16 cellular contexts compared by ENCODE assay signal in the genomic region with DNA sequence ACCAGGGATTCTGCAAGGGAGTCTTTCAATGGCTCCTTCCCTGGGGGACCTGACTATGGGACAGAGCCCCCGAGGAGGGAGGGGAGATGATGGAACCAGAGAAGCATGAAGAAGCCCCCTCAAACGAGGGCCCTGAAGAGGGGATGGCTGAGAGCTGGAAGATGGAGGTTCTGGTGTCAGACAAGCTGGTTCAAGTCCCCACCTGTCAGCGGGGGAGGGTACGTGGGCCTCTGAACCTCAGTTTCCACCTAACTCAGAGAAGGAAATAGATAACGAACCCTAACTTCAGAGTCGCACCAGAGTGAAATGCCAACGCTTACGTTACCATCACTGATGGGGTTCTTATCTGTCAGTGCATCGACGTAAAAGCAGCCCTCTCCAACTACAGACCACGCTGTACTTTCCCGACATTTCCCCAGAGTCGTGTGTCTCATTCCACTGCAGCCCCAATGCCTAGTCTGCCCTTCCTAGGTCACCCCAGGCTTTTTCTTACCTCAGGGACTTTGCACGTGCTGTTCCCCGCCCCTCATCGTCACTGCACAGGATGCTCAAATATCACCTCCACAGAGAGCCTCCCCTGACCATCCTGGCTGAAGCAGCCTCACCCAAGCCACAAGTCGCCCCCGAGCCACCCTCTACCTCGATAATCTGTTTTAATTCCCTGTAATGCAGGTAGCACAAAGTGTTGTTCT.
DNase-seq lines count a peak whose midpoint lies in the region; ATAC-seq, FAIRE-seq and TF ChIP-seq lines count a peak whose summit lies in the region.
"Had no signal": no experiment of that assay in that cellular context is flagged by ENCODE, and none has a peak within 500 bp of the region (broad histone marks: within the 10 kb centered on the region; RNA-seq: fewer than 3 reads in every experiment).

No MANE protein-coding gene starts in this region.

- peak overlapping the region; percentile 60; the same call in 1 of the 2 replicates for H3K18ac ChIP-seq in H1 (ENCODE audit: extremely low read depth, low read length)

- no peaks in the 10 kb centered on the region for H3K36me3 Mint-ChIP-seq in activated naive CD4-positive, alpha-beta T cell treated with anti-CD3 and anti-CD28 coated beads for 36 hours (ENCODE audit: low read depth)
- H3K36me3 Mint-ChIP-seq in activated CD8-positive, alpha-beta T cell treated with anti-CD3 and anti-CD28 coated beads, Interleukin-2, amount 10 ng/mL, durations not matched to agents 7 days and 5 days (ENCODE audit: low read depth) = peaks cover 61% of the 10 kb centered on the region
- peaks cover 41% of the 10 kb centered on the region for H3K36me3 Mint-ChIP-seq in stimulated activated naive CD8-positive, alpha-beta T cell treated with anti-CD3 and anti-CD28 coated beads, Interleukin-15, Interleukin-2, amounts not matched to agents 100 ng/mL and 50 ng/mL, for 24 hours (ENCODE audit: low read depth)

- 83% methylated on average over 19 of the region's 19 CpGs; no CpG with 5 or more reads in 1 of the 2 experiments for WGBS in H1 (ENCODE audit: extremely low coverage in 1 of 2, insufficient coverage in 1 of 2, insufficient read length in 1 of 2, insufficient replicate concordance in 2 of 2, low coverage in 1 of 2, low lambda C conversion rate in 2 of 2, missing lambda C conversion rate in 1 of 2), 2 experiments

- H2AK5ac ChIP-seq in H1 (ENCODE audit: low read depth, low read length) = no peak overlapping the region

- H3K27me3 ChIP-seq in H1 (replicated peaks in 1 of 4; ENCODE audit: control insufficient read depth in 3 of 4, extremely low read depth in 1 of 4, insufficient read depth in 3 of 4, low read length in 3 of 4) = no peaks in the 10 kb centered on the region
- H3K27me3 ChIP-seq: body of pancreas, pancreas had no signal

- H3K23me2 ChIP-seq in H1 (ENCODE audit: low read depth, low read length) = no peaks in the 10 kb centered on the region

- no peaks in the 10 kb centered on the region; a peak in 1 of 8 replicates for H3K36me3 ChIP-seq in H1 (ENCODE audit: control insufficient read depth in 2 of 4, insufficient read depth in 4 of 4, low read length in 3 of 4)
- H3K36me3 ChIP-seq: pancreas had no signal

- no peak overlapping the region for H3K27ac ChIP-seq in H1 (ENCODE audit: low read depth, low read length)
- H3K27ac ChIP-seq: body of pancreas, pancreas had no signal

- H3K23ac ChIP-seq in H1 (ENCODE audit: insufficient read length) = no peak overlapping the region

- H3K4me1 Mint-ChIP-seq in activated naive CD4-positive, alpha-beta T cell treated with anti-CD3 and anti-CD28 coated beads for 36 hours (ENCODE audit: low read depth) = peaks cover 54% of the 10 kb centered on the region
- H3K4me1 Mint-ChIP-seq in activated CD8-positive, alpha-beta T cell treated with anti-CD3 and anti-CD28 coated beads, Interleukin-2, amount 10 ng/mL, durations not matched to agents 7 days and 5 days (ENCODE audit: low read depth) = peaks cover 93% of the 10 kb centered on the region
- H3K4me1 Mint-ChIP-seq in stimulated activated naive CD8-positive, alpha-beta T cell treated with anti-CD3 and anti-CD28 coated beads, Interleukin-15, Interleukin-2, amounts not matched to agents 100 ng/mL and 50 ng/mL, for 24 hours (ENCODE audit: low read depth) = peaks cover 96% of the 10 kb centered on the region

- TF ChIP-seq RAD21 in H1 (IDR thresholded peaks at IDR 0.05 in 1 of 2, conservative IDR thresholded peaks at IDR 0.05 in 1 of 2; ENCODE audit: low read depth in 2 of 2, low read length in 2 of 2) = no peak

- TF ChIP-seq EP300 in H1 (IDR thresholded peaks at IDR 0.05; ENCODE audit: borderline replicate concordance in 1 of 2, low read depth in 2 of 2, low read length in 2 of 2) = no peak

- no peak overlapping the region for H3K4ac ChIP-seq in H1 (replicated peaks; ENCODE audit: insufficient read length, low read depth, low read length)

- H3K79me1 ChIP-seq in H1 (ENCODE audit: low read depth, low read length) = no peaks in the 10 kb centered on the region

- no peak overlapping the region for H3K14ac ChIP-seq in H1 (ENCODE audit: insufficient read length)

- H3K9me3 Mint-ChIP-seq in activated naive CD4-positive, alpha-beta T cell treated with anti-CD3 and anti-CD28 coated beads for 36 hours = no peaks in the 10 kb centered on the region
- peaks cover 6% of the 10 kb centered on the region for H3K9me3 Mint-ChIP-seq in activated CD8-positive, alpha-beta T cell treated with anti-CD3 and anti-CD28 coated beads, Interleukin-2, amount 10 ng/mL, durations not matched to agents 7 days and 5 days (ENCODE audit: insufficient read depth)
- H3K9me3 Mint-ChIP-seq in stimulated activated naive CD8-positive, alpha-beta T cell treated with anti-CD3 and anti-CD28 coated beads, Interleukin-15, Interleukin-2, amounts not matched to agents 100 ng/mL and 50 ng/mL, for 24 hours = no peaks in the 10 kb centered on the region

- H2BK12ac ChIP-seq in H1 (ENCODE audit: low read depth, low read length) = peak overlapping the region; percentile 60; the same call in 1 of the 2 replicates

- H2AFZ ChIP-seq in H1 (ENCODE audit: low read length) = no peak overlapping the region

- no peak overlapping the region; a peak in 1 of 7 replicates for H3K9ac ChIP-seq in H1 (replicated peaks in 1 of 4; ENCODE audit: extremely low read depth in 1 of 4, low read depth in 3 of 4, low read length in 3 of 4)

- POLR2A ChIA-PET in activated CD8-positive, alpha-beta T cell treated with anti-CD3 and anti-CD28 coated beads, Interleukin-2, amount 10 ng/mL, durations not matched to agents 7 days and 5 days (lab: Charles Lee) = no interaction called here
- POLR2A ChIA-PET in H1 (lab: Charles Lee; ENCODE audit: partially characterized antibody) = no interaction called here

- H3K4me1 ChIP-seq in H1 (replicated peaks in 1 of 4; ENCODE audit: control insufficient read depth in 3 of 4, insufficient read depth in 4 of 4, low read length in 3 of 4) = peaks cover 2 to 16% (median 7%) of the 10 kb centered on the region in 4 experiments
- H3K4me1 ChIP-seq: body of pancreas, pancreas had no signal

- no peak overlapping the region for H4K8ac ChIP-seq in H1 (ENCODE audit: extremely low read depth, insufficient read depth, low read length)

- intact Hi-C loops in activated naive CD4-positive, alpha-beta T cell treated with anti-CD3 and anti-CD28 coated beads for 36 hours (cut with micrococcal nuclease) = loop anchor here (5.0 to 10.0 kb wide), 2 partner anchors 510 to 1263 kb away; partner anchors contain the start of genes NCOA3 and ZNFX1

- no peak for TF ChIP-seq CTCF in H1 (IDR thresholded peaks at IDR 0.05; ENCODE audit: control extremely low read depth in 1 of 3, insufficient read depth in 1 of 3, low read depth in 1 of 3, low read length in 3 of 3)

- H3K4me3 Mint-ChIP-seq in activated naive CD4-positive, alpha-beta T cell treated with anti-CD3 and anti-CD28 coated beads for 36 hours = no peak overlapping the region
- H3K4me3 Mint-ChIP-seq in activated CD8-positive, alpha-beta T cell treated with anti-CD3 and anti-CD28 coated beads, Interleukin-2, amount 10 ng/mL, durations not matched to agents 7 days and 5 days = peak overlapping the region; percentile 16
- H3K4me3 Mint-ChIP-seq in stimulated activated naive CD8-positive, alpha-beta T cell treated with anti-CD3 and anti-CD28 coated beads, Interleukin-15, Interleukin-2, amounts not matched to agents 100 ng/mL and 50 ng/mL, for 24 hours = peak overlapping the region; percentile 48

- DNase-seq in activated naive CD4-positive, alpha-beta T cell treated with anti-CD3 and anti-CD28 coated beads for 36 hours = peak; percentile 31
- DNase-seq in activated naive CD4-positive, alpha-beta T cell treated with anti-CD3 and anti-CD28 coated beads, Interleukin-2, amount 50 U/mL, for 16 hours = no peak
- peak; percentile 50 for DNase-seq in activated CD8-positive, alpha-beta T cell treated with anti-CD3 and anti-CD28 coated beads, Interleukin-2, amount 10 ng/mL, durations not matched to agents 7 days and 5 days
- DNase-seq in H1 (ENCODE audit: low read depth in 1 of 2, low spot score in 2 of 2) (no peak), GM19240 (ENCODE audit: insufficient read length, low spot score) (no peak), GF-D8 (lab: John Stamatoyannopoulos, UW) (no peak)
- no peak for DNase-seq in NK-92 treated with Interleukin-12 subunit alpha and Interleukin-12 subunit beta, amount 100 ng/mL, for 24 hours (lab: John Stamatoyannopoulos, UW)
- DNase-seq: body of pancreas, DND-41, NCI-H1417, NCI-H526 treated with DMSO at 0.1 percent for 48 hours, pancreas had no signal

- H3K9me3 ChIP-seq in H1 (ENCODE audit: insufficient read depth in 2 of 2, low read depth in 1 of 2, low read length in 1 of 2) = peaks cover 8% of the 10 kb centered on the region in 2 experiments
- H3K9me3 ChIP-seq: body of pancreas, pancreas had no signal

- FAIRE-seq in H1 (lab: Jason Lieb, UNC) = no peak
- FAIRE-seq: endometrium, frontal cortex, pancreas, urothelium cell line had no signal

- no peak overlapping the region for H4K91ac ChIP-seq in H1 (replicated peaks; ENCODE audit: insufficient read length, low read length)

- CTCF ChIA-PET in activated naive CD4-positive, alpha-beta T cell treated with anti-CD3 and anti-CD28 coated beads for 36 hours (lab: Charles Lee) = interaction anchor here (0.5 kb wide), 1 partner anchor 79 kb away, joined by 6 read pairs; no protein-coding TSS in a partner anchor
- CTCF ChIA-PET in activated CD8-positive, alpha-beta T cell treated with anti-CD3 and anti-CD28 coated beads, Interleukin-2, amount 10 ng/mL, durations not matched to agents 7 days and 5 days (lab: Charles Lee) = interaction anchor here (0.8 to 1.4 kb wide), 2 partner anchors 15 to 138 kb away, joined by 3 to 4 read pairs; no protein-coding TSS in a partner anchor
- CTCF ChIA-PET in H1 (lab: Charles Lee; ENCODE audit: partially characterized antibody) = interaction anchor here (1.0 to 2.2 kb wide), 3 partner anchors 12 to 110 kb away, joined by 3 to 8 read pairs (median 4); no protein-coding TSS in a partner anchor

- peak overlapping the region; percentile 76 for H3K27ac Mint-ChIP-seq in activated naive CD4-positive, alpha-beta T cell treated with anti-CD3 and anti-CD28 coated beads for 36 hours
- peak overlapping the region; percentile 80 for H3K27ac Mint-ChIP-seq in activated CD8-positive, alpha-beta T cell treated with anti-CD3 and anti-CD28 coated beads, Interleukin-2, amount 10 ng/mL, durations not matched to agents 7 days and 5 days
- H3K27ac Mint-ChIP-seq in stimulated activated naive CD8-positive, alpha-beta T cell treated with anti-CD3 and anti-CD28 coated beads, Interleukin-15, Interleukin-2, amounts not matched to agents 100 ng/mL and 50 ng/mL, for 24 hours = peak overlapping the region; percentile 99

- H4K20me1 ChIP-seq in H1 (replicated peaks in 1 of 2; ENCODE audit: control insufficient read depth in 1 of 2, insufficient read depth in 2 of 2, low read length in 2 of 2) = no peaks in the 10 kb centered on the region

- H3K4me2 ChIP-seq in H1 (ENCODE audit: insufficient read depth in 1 of 2, low read depth in 2 of 2, low read length in 2 of 2) = no peak overlapping the region

- no peak overlapping the region for H2BK20ac ChIP-seq in H1 (ENCODE audit: low read length)

- ATAC-seq in activated CD8-positive, alpha-beta T cell treated with anti-CD3 and anti-CD28 coated beads, Interleukin-2, amount 10 ng/mL, durations not matched to agents 7 days and 5 days = no peak
- ATAC-seq: body of pancreas, pancreas had no signal

- no peaks in the 10 kb centered on the region for H3K27me3 Mint-ChIP-seq in activated naive CD4-positive, alpha-beta T cell treated with anti-CD3 and anti-CD28 coated beads for 36 hours (ENCODE audit: low read depth)
- H3K27me3 Mint-ChIP-seq in activated CD8-positive, alpha-beta T cell treated with anti-CD3 and anti-CD28 coated beads, Interleukin-2, amount 10 ng/mL, durations not matched to agents 7 days and 5 days (ENCODE audit: low read depth) = no peaks in the 10 kb centered on the region
- H3K27me3 Mint-ChIP-seq in stimulated activated naive CD8-positive, alpha-beta T cell treated with anti-CD3 and anti-CD28 coated beads, Interleukin-15, Interleukin-2, amounts not matched to agents 100 ng/mL and 50 ng/mL, for 24 hours = no peaks in the 10 kb centered on the region

- H3K56ac ChIP-seq in H1 (replicated peaks; ENCODE audit: insufficient read length, low read depth, low read length) = no peak overlapping the region

- H2BK120ac ChIP-seq in H1 (replicated peaks; ENCODE audit: low read depth, low read length) = no peak overlapping the region

- H4K5ac ChIP-seq in H1 (ENCODE audit: insufficient read length, low read depth, low read length) = no peak overlapping the region

- H2BK15ac ChIP-seq in H1 (ENCODE audit: low read length) = no peak overlapping the region

- no peak overlapping the region for H2BK5ac ChIP-seq in H1 (ENCODE audit: low read depth, low read length)

- H3K4me3 ChIP-seq in H1 (ENCODE audit: extremely low read depth in 1 of 4, insufficient read depth in 2 of 4, low read depth in 3 of 4, low read length in 4 of 4) = no peak overlapping the region
- H3K4me3 ChIP-seq: body of pancreas, pancreas had no signal

- TF ChIP-seq POLR2A in H1 (IDR thresholded peaks at IDR 0.05; ENCODE audit: control extremely low read depth in 1 of 2, low read depth in 2 of 2, low read length in 2 of 2) = no peak

- H3K79me2 ChIP-seq in H1 (ENCODE audit: control insufficient read depth in 1 of 2, insufficient read depth in 2 of 2, low read length in 2 of 2) = no peaks in the 10 kb centered on the region

Comparison
In these comparisons a context has a peak if more than half of its experiments do, and no peak if none do; other contexts are left out.
1. DNase-seq: peak in activated naive CD4-positive, alpha-beta T cell treated with anti-CD3 and anti-CD28 coated beads for 36 hours (single experiment) and activated CD8-positive, alpha-beta T cell treated with anti-CD3 and anti-CD28 coated beads, Interleukin-2, amount 10 ng/mL, durations not matched to agents 7 days and 5 days (single experiment); none in activated naive CD4-positive, alpha-beta T cell treated with anti-CD3 and anti-CD28 coated beads, Interleukin-2, amount 50 U/mL, for 16 hours (single experiment), H1 (0 of 2), GM19240 (single experiment), NK-92 treated with Interleukin-12 subunit alpha and Interleukin-12 subunit beta, amount 100 ng/mL, for 24 hours (single experiment) and GF-D8 (single experiment).
2. Peak in every context shown above with its lines, with median percentiles within 50 percentile points of each other: H3K27ac Mint-ChIP-seq.